ENCODE assay signal across 8 cellular contexts in the genomic region with DNA sequence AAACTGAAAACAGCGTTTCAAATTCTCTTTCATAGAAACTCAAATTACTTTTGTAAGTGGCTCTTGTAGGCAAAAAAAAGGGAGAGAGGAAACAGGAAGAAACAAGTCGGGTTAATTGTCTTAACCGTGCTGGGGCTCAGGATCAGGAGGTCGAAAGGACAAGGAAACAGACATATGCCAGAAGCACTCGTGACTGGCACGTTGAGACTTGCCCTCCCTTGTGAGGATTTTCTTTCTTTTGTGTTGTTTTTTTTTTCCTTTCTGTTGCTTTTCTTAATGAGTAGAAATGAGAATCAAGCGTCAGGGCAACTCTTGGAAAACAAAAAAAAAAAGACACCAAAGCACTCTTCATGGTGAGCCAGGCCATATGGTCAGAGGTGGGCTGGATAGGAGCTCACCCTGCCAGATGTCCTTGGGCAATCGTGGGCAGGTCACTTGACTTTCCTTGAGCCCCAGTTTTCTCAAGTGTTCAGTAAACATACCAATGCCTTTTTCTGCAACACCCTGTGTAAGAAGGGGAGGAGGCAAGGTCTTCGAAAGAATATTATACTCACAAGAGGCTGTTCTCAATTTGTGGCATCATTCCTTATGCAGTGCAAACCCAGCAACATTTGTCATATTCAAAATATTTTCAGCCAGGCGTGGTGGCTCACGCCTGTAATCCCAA. TPM values are rescaled to one million over a fixed set of nuclear protein-coding genes. Genes with fewer than 3 reads are reported as not detected.
A peak's percentile ranks its signal among the peaks of the same experiment; 100 is the strongest.
DNase-seq lines count a peak whose midpoint lies in the region; ATAC-seq and TF ChIP-seq lines count a peak whose summit lies in the region.

No MANE protein-coding gene starts in this region.

- no peak overlapping the region for H3K27ac ChIP-seq in OCI-LY3 (ENCODE audit: low read length)

- H3K4me1 Mint-ChIP-seq in glutamatergic neuron (ENCODE audit: low read depth, unreplicated experiment) (peaks cover 7% of the 10 kb centered on the region), immature natural killer cell (peaks cover 0 to 2% of the 10 kb centered on the region in 2 donors)

- H3K27ac Mint-ChIP-seq in glutamatergic neuron (ENCODE audit: unreplicated experiment), result peak overlapping the region; percentile 64
- no peak overlapping the region for H3K27ac Mint-ChIP-seq in immature natural killer cell

- peak overlapping the region; percentile 13; the same call in 1 of the 2 replicates for H3K4me2 ChIP-seq in OCI-LY3 (ENCODE audit: low read length)

- peaks cover 4% of the 10 kb centered on the region for H3K27me3 Mint-ChIP-seq in glutamatergic neuron (ENCODE audit: unreplicated experiment)
- H3K27me3 Mint-ChIP-seq in immature natural killer cell (ENCODE audit: low read depth in 3 of 3), result peaks cover 0 to 7% (median 0%) of the 10 kb centered on the region in 3 donors

- H2AFZ ChIP-seq in OCI-LY3 (ENCODE audit: low read depth, low read length), result 0 out of 2 replicates have a peak overlapping the region, but pooled peaks have one; percentile 65

- H3K9me3 Mint-ChIP-seq in glutamatergic neuron (ENCODE audit: unreplicated experiment), result no peaks in the 10 kb centered on the region
- peaks cover 0 to 2% (median under 1%) of the 10 kb centered on the region in 6 donors for H3K9me3 Mint-ChIP-seq in immature natural killer cell

- H3K4me3 ChIP-seq in OCI-LY3 (ENCODE audit: low read length), result no peak overlapping the region

- H3K36me3 Mint-ChIP-seq in glutamatergic neuron (ENCODE audit: unreplicated experiment) (peaks cover 4% of the 10 kb centered on the region), immature natural killer cell (no peaks in the 10 kb centered on the region)

- H3K9ac ChIP-seq in OCI-LY3 (ENCODE audit: low read length), result no peak overlapping the region

- no peaks in the 10 kb centered on the region for H3K36me3 ChIP-seq in OCI-LY3 (replicated peaks; ENCODE audit: low read depth, low read length)

- H3K27me3 ChIP-seq in OCI-LY3 (ENCODE audit: low read depth, low read length), result no peaks in the 10 kb centered on the region

- no peaks in the 10 kb centered on the region for H4K20me1 ChIP-seq in OCI-LY3 (ENCODE audit: insufficient read depth, low read length)

- H3K9me3 ChIP-seq in OCI-LY3 (ENCODE audit: insufficient read depth, low read length), result no peaks in the 10 kb centered on the region

- DNase-seq in GF-D8 (lab: John Stamatoyannopoulos, UW), result peak; percentile 26
- no peak for DNase-seq in glutamatergic neuron
- peak; percentile 23 for DNase-seq in renal cortical epithelial cell (ENCODE audit: low read depth)
- DNase-seq in A172 (ENCODE audit: low spot score), result no peak
- DNase-seq in immature natural killer cell, result no peak
- no peak for DNase-seq in erythroblast (lab: John Stamatoyannopoulos, UW)

- no peak for ATAC-seq in GM21515 (IDR thresholded peaks at IDR 0.05; ENCODE audit: unreplicated experiment)

- no peak for TF ChIP-seq POLR2A in erythroblast (IDR thresholded peaks at IDR 0.05; ENCODE audit: low read length)

- H3K79me2 ChIP-seq in OCI-LY3 (ENCODE audit: low read length), result no peaks in the 10 kb centered on the region

- no peaks in the 10 kb centered on the region for H3K4me1 ChIP-seq in OCI-LY3 (ENCODE audit: low read length)

- no peak overlapping the region for H3K4me3 Mint-ChIP-seq in glutamatergic neuron (ENCODE audit: unreplicated experiment)
- H3K4me3 Mint-ChIP-seq in immature natural killer cell, result no peak overlapping the region

- no peak for TF ChIP-seq CTCF in OCI-LY3 (IDR thresholded peaks at IDR 0.05; ENCODE audit: low read depth, low read length)
- TF ChIP-seq CTCF in glutamatergic neuron (IDR thresholded peaks at IDR 0.05; ENCODE audit: partially characterized antibody, unreplicated experiment), result no peak

RNA-seq across cellular contexts. Expression of a gene that starts 23.0 kb away (rescaled TPM):
- total RNA-seq in glutamatergic neuron (ENCODE audit: unreplicated experiment), result 8.6 TPM
- 37.3 and 59.6 TPM in 2 replicates for total RNA-seq in renal cortical epithelial cell
- total RNA-seq in A172 (2014; rRNA removed; shearing (Covaris generic)), result 26.0 and 41.6 TPM in 2 replicates
- polyA plus RNA-seq in immature natural killer cell, result 1 to 10 TPM; 3.0 to 8.5 (median 5.2) TPM

Comparison
In these comparisons a context has a peak if more than half of its experiments do, and no peak if none do; other contexts are left out.
1. DNase-seq: peak in GF-D8 (single experiment) and renal cortical epithelial cell (single experiment); none in glutamatergic neuron (single experiment), A172 (single experiment), immature natural killer cell (0 of 3) and erythroblast (0 of 2).